Comparison of ENCODE assay signal across 8 cellular contexts in genomic region chr3:13479582-13480339, GRCh38. TPM values are rescaled to one million over a fixed set of nuclear protein-coding genes. Genes with fewer than 3 reads are reported as not detected.
DNase-seq lines count a peak whose midpoint lies in the region; ATAC-seq and TF ChIP-seq lines count a peak whose summit lies in the region.

HDAC11 (plus strand) TSS chr3:13480306; CDS start chr3:13480348, 42 bp downstream.

- H3K27ac ChIP-seq in right cardiac atrium (ENCODE audit: low read length) = peak within 1 kb of the TSS; percentile 92
- peak within 1 kb of the TSS; percentile 85 for H3K27ac ChIP-seq in vagina

- H3K27me3 Mint-ChIP-seq in T-helper 17 cell = no peaks in the 10 kb centered on the region

- H3K9me3 ChIP-seq in T-helper 17 cell (ENCODE audit: control insufficient read depth, low read length, poor library complexity, severe bottlenecking) (no peaks in the 10 kb centered on the region), right cardiac atrium (ENCODE audit: control insufficient read depth, low read length) (no peaks in the 10 kb centered on the region), vagina (no peaks in the 10 kb centered on the region)

- H3K27me3 ChIP-seq in right cardiac atrium (ENCODE audit: control insufficient read depth, insufficient read depth) = no peaks in the 10 kb centered on the region
- no peaks in the 10 kb centered on the region for H3K27me3 ChIP-seq in vagina

- H3K4me1 ChIP-seq in right cardiac atrium (ENCODE audit: control insufficient read depth, insufficient read depth, low read length) = peaks cover 7% of the 10 kb centered on the region
- peaks cover 37% of the 10 kb centered on the region for H3K4me1 ChIP-seq in vagina

- peak within 1 kb of the TSS; percentile 90 for H3K27ac Mint-ChIP-seq in T-helper 17 cell

- peaks cover 15% of the 10 kb centered on the region for H3K4me1 Mint-ChIP-seq in T-helper 17 cell

- ATAC-seq in HG02885 (IDR thresholded peaks at IDR 0.05; ENCODE audit: poor library complexity, unreplicated experiment) = peak; percentile 98
- ATAC-seq in T-helper 17 cell = peak; percentile 97
- peak; percentile 98 for ATAC-seq in right cardiac atrium

- DNase-seq in NCI-H1694 (lab: John Stamatoyannopoulos, UW) = peak; percentile 54
- DNase-seq in T-helper 17 cell = peak; percentile 96 to 99 (median 98)
- DNase-seq in anterior cingulate cortex (lab: John Stamatoyannopoulos, UW) = peak; percentile 60 to 100 (median 98)
- DNase-seq in right cardiac atrium = peak; percentile 100
- peak; percentile 99 for DNase-seq in putamen (ENCODE audit: low spot score)
- DNase-seq in vagina (ENCODE audit: extremely low spot score in 2 of 2) = peak in 1 of 2 donors; percentile 97

- H3K4me3 Mint-ChIP-seq in T-helper 17 cell = peak within 1 kb of the TSS; percentile 89

- H3K4me3 ChIP-seq in right cardiac atrium (ENCODE audit: low read length) (peak within 1 kb of the TSS; percentile 81), vagina (peak within 1 kb of the TSS; percentile 63 to 96)

- no peaks in the 10 kb centered on the region for H3K36me3 Mint-ChIP-seq in T-helper 17 cell (ENCODE audit: low read depth)

- no peaks in the 10 kb centered on the region for H3K36me3 ChIP-seq in vagina

- intact Hi-C loops in right cardiac atrium (cut with DNase I) (no loop called here), vagina (cut with DNase I) (no loop called here)

- peak; percentile 63 for TF ChIP-seq POLR2A in GM15510 (IDR thresholded peaks at IDR 0.05; ENCODE audit: borderline replicate concordance, extremely low read depth, insufficient read length)
- peak in 1 of 2 donors; percentile 86 for TF ChIP-seq POLR2A in vagina (IDR thresholded peaks at IDR 0.05)

- under 1% methylated on average over 67 of the region's 67 CpGs for WGBS in right cardiac atrium

- TF ChIP-seq CTCF in vagina (IDR thresholded peaks at IDR 0.05) = peak in 1 of 3 experiments; percentile 21

RNA-seq across cellular contexts. Expression of gene HDAC11, which starts in this region (rescaled TPM):
- total RNA-seq in T-helper 17 cell (1 to 10 TPM; 2.3 to 6.1 TPM), right cardiac atrium (10 to 100 TPM; 35.2 to 43.2 (median 40.0) TPM), vagina (12.0 TPM)
- polyA plus RNA-seq in right cardiac atrium = 51.3 TPM
